In the genomic region with DNA sequence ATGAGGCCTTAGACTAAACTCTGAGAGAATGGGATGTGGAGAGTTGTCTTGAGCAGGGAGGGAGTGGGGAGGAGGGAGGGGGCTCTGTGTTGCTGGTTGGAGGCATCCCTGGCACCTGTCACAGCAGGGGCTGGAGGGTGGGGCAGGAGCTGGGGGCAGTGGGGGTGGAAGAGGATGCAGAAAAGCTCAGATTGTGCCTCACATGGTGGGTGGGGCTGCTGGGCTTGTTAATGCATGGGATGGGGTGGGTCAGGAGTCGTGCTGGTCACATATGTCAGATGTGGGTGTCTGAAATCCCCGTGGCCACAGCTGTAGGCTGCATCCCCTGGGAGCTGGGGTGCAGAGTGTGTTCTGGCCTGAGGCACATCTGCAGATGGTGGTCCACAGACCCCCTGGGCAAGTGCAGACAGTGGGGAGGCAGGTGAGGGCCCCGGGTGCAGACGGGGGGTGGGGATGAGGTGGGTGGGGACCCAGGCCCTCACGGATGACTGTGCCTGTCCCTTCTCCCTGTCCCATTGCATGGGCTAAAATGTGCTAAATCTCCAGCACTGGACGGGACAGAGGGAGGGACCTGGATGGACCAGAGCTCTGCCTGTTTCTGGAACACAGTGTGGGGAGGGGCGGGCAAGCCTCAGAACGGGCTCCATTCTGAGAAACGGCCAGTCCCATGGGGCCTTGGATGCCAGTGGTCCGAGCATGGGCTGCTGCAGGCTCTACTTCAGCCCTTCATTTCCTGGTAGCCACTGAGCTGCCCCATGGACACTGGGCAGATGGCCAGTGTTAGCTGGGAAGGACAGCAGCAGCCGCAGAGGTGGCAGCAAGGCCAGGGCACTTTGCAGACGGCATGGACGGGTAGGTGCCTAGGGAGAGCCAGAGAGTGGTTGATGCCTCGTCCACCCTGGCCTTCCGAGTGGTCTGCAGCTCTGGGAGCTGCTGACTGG, we compare ENCODE assay signal across 22 cellular contexts.
DNase-seq lines count a peak whose midpoint lies in the region; ATAC-seq and TF ChIP-seq lines count a peak whose summit lies in the region.
"Had no signal": no experiment of that assay in that cellular context is flagged by ENCODE, and none has a peak within 500 bp of the region (broad histone marks: within the 10 kb centered on the region; RNA-seq: fewer than 3 reads in every experiment).

No MANE protein-coding gene starts in this region.

- H3K9me3 Mint-ChIP-seq in endodermal cell: no peaks in the 10 kb centered on the region
- H3K9me3 Mint-ChIP-seq: natural killer cell treated with Interleukin-12 subunit alpha and Interleukin-12 subunit beta and Interleukin-15 and Interleukin-18, amount 100 ng/mL, for 72 hours; T-helper 1 cell treated with Interleukin-12 subunit alpha and Interleukin-12 subunit beta and Interleukin-4 antibody, amounts not matched to agents 30 μg/mL and 1 μg/mL, for 36 hours had no signal

- peaks cover 34% of the 10 kb centered on the region; the same call in 1 of the 2 replicates for H4K20me1 ChIP-seq in BLaER1

- H3K4me1 Mint-ChIP-seq in endodermal cell: no peaks in the 10 kb centered on the region

- H3K4me3 ChIP-seq in BLaER1 (no peak overlapping the region), NT2/D1 (ENCODE audit: insufficient read length, low read depth) (no peak overlapping the region), endodermal cell (ENCODE audit: low read length) (no peak overlapping the region), neutrophil (ENCODE audit: low read depth in 1 of 2, low read length in 1 of 2) (peak overlapping the region in 1 of 2 experiments; percentile 50), suprapubic skin (no peak overlapping the region)
- H3K4me3 ChIP-seq: hepatocyte, prostate gland, testis had no signal

- DNase-seq in NT2/D1 (ENCODE audit: low read depth, low spot score) (no peak), endodermal cell (no peak), suprapubic skin (ENCODE audit: low spot score in 2 of 2) (no peak), globus pallidus (ENCODE audit: low spot score) (no peak), NCI-H1694 (lab: John Stamatoyannopoulos, UW) (no peak)
- DNase-seq: activated CD4-positive, alpha-beta T cell treated with anti-CD3 and anti-CD28 coated beads, Interleukin-2, amount 50 U/mL, for 4 hours; activated naive CD4-positive, alpha-beta T cell; CD4-positive, alpha-beta memory T cell; DMS53; mesendoderm; NCI-H2081 treated with DMSO at 0.1 percent for 48 hours; NCI-H510A; SIG-M5 had no signal

- H3K36me3 ChIP-seq in BLaER1: peaks cover 30% of the 10 kb centered on the region
- H3K36me3 ChIP-seq in NT2/D1 (ENCODE audit: insufficient read depth, insufficient read length, low read length): no peaks in the 10 kb centered on the region
- no peaks in the 10 kb centered on the region for H3K36me3 ChIP-seq in endodermal cell (ENCODE audit: control insufficient read depth, insufficient read depth, low read length)
- H3K36me3 ChIP-seq in neutrophil: peaks cover 16% of the 10 kb centered on the region
- H3K36me3 ChIP-seq in suprapubic skin: no peaks in the 10 kb centered on the region
- H3K36me3 ChIP-seq: prostate gland had no signal

- peak overlapping the region; percentile 73 for H3K4me2 ChIP-seq in BLaER1
- H3K4me2 ChIP-seq: hepatocyte had no signal

- no peak for ATAC-seq in HG03108 (IDR thresholded peaks at IDR 0.05; ENCODE audit: unreplicated experiment)

- H3K27me3 ChIP-seq in BLaER1: no peaks in the 10 kb centered on the region
- H3K27me3 ChIP-seq in NT2/D1 (ENCODE audit: insufficient read depth, insufficient read length): peaks cover 14% of the 10 kb centered on the region
- H3K27me3 ChIP-seq in endodermal cell (ENCODE audit: control insufficient read depth, insufficient read depth, low read length, poor library complexity, severe bottlenecking): no peaks in the 10 kb centered on the region
- H3K27me3 ChIP-seq in neutrophil: no peaks in the 10 kb centered on the region
- H3K27me3 ChIP-seq in suprapubic skin: peaks cover 12% of the 10 kb centered on the region
- H3K27me3 ChIP-seq: hepatocyte, testis had no signal

- H3K27ac Mint-ChIP-seq in endodermal cell: no peak overlapping the region
- H3K27ac Mint-ChIP-seq: natural killer cell treated with Interleukin-12 subunit alpha and Interleukin-12 subunit beta and Interleukin-15 and Interleukin-18, amount 100 ng/mL, for 72 hours; T-helper 1 cell treated with Interleukin-12 subunit alpha and Interleukin-12 subunit beta and Interleukin-4 antibody, amounts not matched to agents 30 μg/mL and 1 μg/mL, for 36 hours had no signal

- no peak for TF ChIP-seq POLR2A in suprapubic skin (IDR thresholded peaks at IDR 0.05)

- no peaks in the 10 kb centered on the region for H3K36me3 Mint-ChIP-seq in endodermal cell (ENCODE audit: low read depth)
- H3K36me3 Mint-ChIP-seq: CD4-positive, alpha-beta memory T cell; natural killer cell treated with Interleukin-12 subunit alpha and Interleukin-12 subunit beta and Interleukin-15 and Interleukin-18, amount 100 ng/mL, for 72 hours had no signal

- no peak for TF ChIP-seq CTCF in endodermal cell (conservative IDR thresholded peaks at IDR 0.05)
- TF ChIP-seq CTCF in neutrophil (IDR thresholded peaks at IDR 0.05): no peak
- TF ChIP-seq CTCF in suprapubic skin (IDR thresholded peaks at IDR 0.05): no peak

- TF ChIP-seq EP300 in suprapubic skin (IDR thresholded peaks at IDR 0.05): no peak

- H3K4me3 Mint-ChIP-seq in endodermal cell: no peak overlapping the region
- H3K4me3 Mint-ChIP-seq: natural killer cell treated with Interleukin-12 subunit alpha and Interleukin-12 subunit beta and Interleukin-15 and Interleukin-18, amount 100 ng/mL, for 72 hours; T-helper 1 cell treated with Interleukin-12 subunit alpha and Interleukin-12 subunit beta and Interleukin-4 antibody, amounts not matched to agents 30 μg/mL and 1 μg/mL, for 36 hours had no signal

- peaks cover 4% of the 10 kb centered on the region for H3K27me3 Mint-ChIP-seq in endodermal cell (ENCODE audit: insufficient read depth)
- H3K27me3 Mint-ChIP-seq: CD4-positive, alpha-beta memory T cell had no signal

- H3K9ac ChIP-seq in BLaER1 (no peak overlapping the region), NT2/D1 (ENCODE audit: insufficient read length, low read depth) (peak overlapping the region; percentile 44), endodermal cell (ENCODE audit: extremely low read depth, low read length, poor library complexity, severe bottlenecking) (no peak overlapping the region)

- H3K27ac ChIP-seq in BLaER1 (0 out of 2 replicates have a peak overlapping the region, but pooled peaks have one; percentile 22), endodermal cell (ENCODE audit: low read depth, low read length) (peak overlapping the region; percentile 63), neutrophil (peak overlapping the region; percentile 91), suprapubic skin (no peak overlapping the region)
- H3K27ac ChIP-seq: hepatocyte, prostate gland, testis, VCaP had no signal

- H3K9me3 ChIP-seq in BLaER1 (no peaks in the 10 kb centered on the region), NT2/D1 (ENCODE audit: insufficient read depth, low read length) (no peaks in the 10 kb centered on the region), endodermal cell (ENCODE audit: control insufficient read depth, low read length) (no peaks in the 10 kb centered on the region), neutrophil (no peaks in the 10 kb centered on the region), suprapubic skin (no peaks in the 10 kb centered on the region)
- H3K9me3 ChIP-seq: prostate gland, testis had no signal

- 87 to 89% methylated on average over 8 to 15 of the region's 15 CpGs for WGBS in endodermal cell (ENCODE audit: insufficient coverage in 1 of 2, insufficient read length in 1 of 2), 2 experiments
- 69% methylated on average over 10 of the region's 15 CpGs for WGBS in suprapubic skin

- peaks cover 42% of the 10 kb centered on the region for H3K4me1 ChIP-seq in BLaER1
- peaks cover 22% of the 10 kb centered on the region for H3K4me1 ChIP-seq in NT2/D1 (ENCODE audit: insufficient read depth, insufficient read length)
- H3K4me1 ChIP-seq in endodermal cell (ENCODE audit: control insufficient read depth, insufficient read depth, low read length): no peaks in the 10 kb centered on the region
- peaks cover 20 to 25% of the 10 kb centered on the region in 2 experiments for H3K4me1 ChIP-seq in neutrophil (ENCODE audit: control insufficient read depth in 1 of 2, insufficient read depth in 1 of 2, low read depth in 1 of 2, low read length in 1 of 2)
- H3K4me1 ChIP-seq in suprapubic skin: peaks cover 24% of the 10 kb centered on the region
- H3K4me1 ChIP-seq: prostate gland had no signal
